ENCODE assay signal across 15 cellular contexts in the genomic region with DNA sequence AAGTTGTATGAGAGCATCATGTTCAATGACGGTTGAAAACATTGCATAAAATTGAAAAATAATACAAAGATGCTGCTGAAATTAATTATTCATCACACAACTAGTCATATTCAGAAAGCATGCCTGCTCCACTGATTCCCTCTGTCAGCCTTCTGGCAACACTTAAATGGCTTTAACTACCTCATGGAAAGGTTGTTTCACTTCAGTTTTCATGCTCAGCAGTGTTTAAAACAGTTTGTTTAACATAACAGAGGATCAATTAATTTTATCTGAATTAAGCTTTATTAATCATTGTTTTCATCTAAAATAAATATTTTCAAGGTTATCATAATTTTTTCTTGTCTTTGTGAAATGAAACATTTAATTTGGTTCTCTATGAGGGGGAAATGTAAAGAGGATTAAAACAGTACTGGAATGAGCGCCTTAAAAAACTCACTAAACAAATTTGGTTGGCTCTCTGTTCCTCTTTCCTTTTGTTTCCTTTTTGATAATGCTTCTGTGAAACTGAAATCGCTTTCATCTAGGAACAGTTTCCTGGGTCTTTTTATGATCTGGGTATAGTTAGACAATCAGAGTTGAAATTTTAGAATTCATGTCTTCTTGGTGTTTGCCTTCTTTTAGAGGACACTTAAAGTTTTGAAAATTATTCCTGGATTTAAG.
A peak's percentile ranks its signal among the peaks of the same experiment; 100 is the strongest.
DNase-seq lines count a peak whose midpoint lies in the region; ATAC-seq and TF ChIP-seq lines count a peak whose summit lies in the region.
"Had no signal": no experiment of that assay in that cellular context is flagged by ENCODE, and none has a peak within 500 bp of the region (broad histone marks: within the 10 kb centered on the region; RNA-seq: fewer than 3 reads in every experiment).

No MANE protein-coding gene starts in this region.

- no peaks in the 10 kb centered on the region for H3K9me3 ChIP-seq in stomach

- no peaks in the 10 kb centered on the region for H3K36me3 Mint-ChIP-seq in mesothelial cell of epicardium
- H3K36me3 Mint-ChIP-seq in activated T-cell treated with anti-CD3 and anti-CD28 coated beads, Interleukin-2, amount 50 U/mL, for 24 hours (ENCODE audit: low read depth), result no peaks in the 10 kb centered on the region
- H3K36me3 Mint-ChIP-seq: activated naive CD4-positive, alpha-beta T cell treated with anti-CD3 and anti-CD28 coated beads, Interleukin-2, amount 10 ng/mL, durations not matched to agents 7 days and 5 days; IgD-negative memory B cell had no signal

- H3K4me1 ChIP-seq in stomach, result no peaks in the 10 kb centered on the region

- ATAC-seq in GM18870 (IDR thresholded peaks at IDR 0.05; ENCODE audit: unreplicated experiment), result peak; percentile 91
- ATAC-seq in GM21786 (IDR thresholded peaks at IDR 0.05; ENCODE audit: unreplicated experiment), result peak; percentile 79
- peak; percentile 83 for ATAC-seq in HG03354 (IDR thresholded peaks at IDR 0.05; ENCODE audit: poor library complexity, severe bottlenecking, unreplicated experiment)
- ATAC-seq: left cardiac atrium had no signal

- H3K27ac ChIP-seq in brain microvascular endothelial cell, result no peak overlapping the region
- H3K27ac ChIP-seq in stomach, result no peak overlapping the region

- TF ChIP-seq POLR2A in stomach (IDR thresholded peaks at IDR 0.05), result no peak

- peaks cover 26% of the 10 kb centered on the region for H3K4me1 Mint-ChIP-seq in mesothelial cell of epicardium
- no peaks in the 10 kb centered on the region for H3K4me1 Mint-ChIP-seq in activated T-cell treated with anti-CD3 and anti-CD28 coated beads, Interleukin-2, amount 50 U/mL, for 24 hours (ENCODE audit: low read depth)
- H3K4me1 Mint-ChIP-seq: activated naive CD4-positive, alpha-beta T cell treated with anti-CD3 and anti-CD28 coated beads, Interleukin-2, amount 10 ng/mL, durations not matched to agents 7 days and 5 days had no signal

- no peaks in the 10 kb centered on the region for H3K36me3 ChIP-seq in brain microvascular endothelial cell (replicated peaks)
- H3K36me3 ChIP-seq in stomach, result no peaks in the 10 kb centered on the region

- in situ Hi-C loops in brain microvascular endothelial cell (cut with HindIII; ENCODE audit: low pct_ligation_motif_present, low sequenced_read_pairs), result no loop called here

- no peak for TF ChIP-seq CTCF in mesothelial cell of epicardium (IDR thresholded peaks at IDR 0.05; ENCODE audit: unreplicated experiment)
- TF ChIP-seq CTCF in brain microvascular endothelial cell (IDR thresholded peaks at IDR 0.05; ENCODE audit: low read depth, low read length, missing control alignments), result no peak
- TF ChIP-seq CTCF in stomach (IDR thresholded peaks at IDR 0.05), result no peak

- H3K27ac Mint-ChIP-seq in mesothelial cell of epicardium, result peak overlapping the region; percentile 33
- H3K27ac Mint-ChIP-seq in activated T-cell treated with anti-CD3 and anti-CD28 coated beads, Interleukin-2, amount 50 U/mL, for 24 hours, result no peak overlapping the region
- H3K27ac Mint-ChIP-seq: activated naive CD4-positive, alpha-beta T cell treated with anti-CD3 and anti-CD28 coated beads, Interleukin-2, amount 10 ng/mL, durations not matched to agents 7 days and 5 days; IgD-negative memory B cell had no signal

- H3K4me3 ChIP-seq in brain microvascular endothelial cell (ENCODE audit: low read depth, low read length) (no peak overlapping the region), stomach (no peak overlapping the region)

- TF ChIP-seq EP300 in stomach (IDR thresholded peaks at IDR 0.05), result no peak

- intact Hi-C loops in stomach (cut with DNase I; ENCODE audit: low total_unique reads), result no loop called here

- no peaks in the 10 kb centered on the region for H3K9me3 Mint-ChIP-seq in mesothelial cell of epicardium
- no peaks in the 10 kb centered on the region for H3K9me3 Mint-ChIP-seq in activated T-cell treated with anti-CD3 and anti-CD28 coated beads, Interleukin-2, amount 50 U/mL, for 24 hours
- H3K9me3 Mint-ChIP-seq: activated naive CD4-positive, alpha-beta T cell treated with anti-CD3 and anti-CD28 coated beads, Interleukin-2, amount 10 ng/mL, durations not matched to agents 7 days and 5 days; IgD-negative memory B cell had no signal

- H3K27me3 ChIP-seq in brain microvascular endothelial cell (replicated peaks) (no peaks in the 10 kb centered on the region), stomach (no peaks in the 10 kb centered on the region)

- no peaks in the 10 kb centered on the region for H3K27me3 Mint-ChIP-seq in mesothelial cell of epicardium (ENCODE audit: low read depth)
- H3K27me3 Mint-ChIP-seq in activated T-cell treated with anti-CD3 and anti-CD28 coated beads, Interleukin-2, amount 50 U/mL, for 24 hours, result peaks cover 3% of the 10 kb centered on the region
- H3K27me3 Mint-ChIP-seq: IgD-negative memory B cell had no signal

- no peak for DNase-seq in mesothelial cell of epicardium (ENCODE audit: low spot score in 2 of 2, unreplicated experiment in 2 of 2)
- DNase-seq in brain microvascular endothelial cell, result no peak
- no peak for DNase-seq in central memory CD4-positive, alpha-beta T cell
- no peak for DNase-seq in activated T-cell treated with anti-CD3 and anti-CD28 coated beads, Interleukin-2, amount 50 U/mL, for 24 hours
- no peak for DNase-seq in stomach
- DNase-seq: activated CD4-positive, alpha-beta T cell treated with anti-CD3 and anti-CD28 coated beads for 48 hours; activated naive CD4-positive, alpha-beta T cell treated with anti-CD3 and anti-CD28 coated beads, Interleukin-2, amount 10 ng/mL, durations not matched to agents 7 days and 5 days; DMS153; foreskin melanocyte; left cardiac atrium; nucleus accumbens had no signal

- 40 to 53% (median 48%) methylated on average over 3 of the region's 3 CpGs for WGBS in stomach, 5 donors

- no peak overlapping the region for H3K4me3 Mint-ChIP-seq in mesothelial cell of epicardium
- no peak overlapping the region for H3K4me3 Mint-ChIP-seq in activated T-cell treated with anti-CD3 and anti-CD28 coated beads, Interleukin-2, amount 50 U/mL, for 24 hours
- H3K4me3 Mint-ChIP-seq: activated naive CD4-positive, alpha-beta T cell treated with anti-CD3 and anti-CD28 coated beads, Interleukin-2, amount 10 ng/mL, durations not matched to agents 7 days and 5 days; IgD-negative memory B cell had no signal
